ENCODE assay signal across 2 cellular contexts in the genomic region with DNA sequence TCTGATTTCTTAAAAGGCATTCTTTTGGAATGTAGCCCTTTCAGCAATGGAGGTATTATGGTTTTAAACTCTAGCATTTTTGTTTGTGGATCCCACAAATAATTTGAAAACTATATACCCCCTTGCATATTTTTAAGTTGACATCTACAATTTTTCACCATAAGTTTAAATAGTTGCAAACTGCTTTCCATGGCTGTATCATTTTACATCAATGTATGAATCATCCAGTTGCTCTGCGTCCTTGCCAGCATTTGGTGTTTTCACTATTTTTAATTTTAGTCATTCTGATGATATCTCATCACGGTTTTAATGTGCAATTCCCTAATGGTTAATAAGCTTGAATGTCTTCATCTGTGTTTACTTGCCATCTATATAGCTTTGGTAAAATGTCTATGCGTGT.
TF ChIP-seq lines count a peak whose summit lies in the region.

No MANE protein-coding gene starts in this region.

TF ChIP-seq in HepG2, 621 proteins besides CTCF, POLR2A, EP300 and RAD21 (continued from another document):
- TF ChIP-seq ZNF7 (CRISPR knock-in tag; IDR thresholded peaks at IDR 0.05) = 0 out of 2 replicates have a peak, but pooled peaks have one; percentile 45

TF ChIP-seq in SK-N-SH, 30 proteins besides CTCF, POLR2A, EP300 and RAD21 (continued from another document):
- TF ChIP-seq SIN3A (IDR thresholded peaks at IDR 0.05; ENCODE audit: borderline replicate concordance, low read depth, low read length) (no peak), MXI1 (IDR thresholded peaks at IDR 0.05; ENCODE audit: low read depth, low read length) (no peak), EZH2phosphoT487 (IDR thresholded peaks at IDR 0.05; ENCODE audit: borderline replicate concordance, low read depth) (no peak), NFIC (IDR thresholded peaks at IDR 0.05; ENCODE audit: borderline replicate concordance) (peak; percentile 90), JUND (IDR thresholded peaks at IDR 0.05) (peak; percentile 96), FOSL2 (IDR thresholded peaks at IDR 0.05; ENCODE audit: borderline replicate concordance, low read depth) (peak; percentile 94), ELF1 (IDR thresholded peaks at IDR 0.05) (no peak), GATA2 (CRISPR knock-in tag; IDR thresholded peaks at IDR 0.05) (no peak), RFX5 (IDR thresholded peaks at IDR 0.05; ENCODE audit: low read length) (no peak), TAF1 (IDR thresholded peaks at IDR 0.05; ENCODE audit: borderline replicate concordance, low read depth, low read length) (no peak), FOXM1 (IDR thresholded peaks at IDR 0.05; ENCODE audit: low read depth) (0 out of 2 replicates have a peak, but pooled peaks have one; percentile 57), TCF12 (IDR thresholded peaks at IDR 0.05) (peak; percentile 87), FOXJ3 (CRISPR knock-in tag; IDR thresholded peaks at IDR 0.05) (no peak), YY1 (IDR thresholded peaks at IDR 0.05; ENCODE audit: low read depth) (no peak), RCOR1 (IDR thresholded peaks at IDR 0.05; ENCODE audit: low read length) (no peak), SMC3 (IDR thresholded peaks at IDR 0.05; ENCODE audit: low read depth, low read length) (no peak), RXRA (IDR thresholded peaks at IDR 0.05; ENCODE audit: borderline replicate concordance, low read depth) (peak; percentile 60; the same call in 1 of the 2 replicates), TEAD4 (IDR thresholded peaks at IDR 0.05; ENCODE audit: borderline replicate concordance, insufficient read depth) (peak; percentile 79), MEF2A (IDR thresholded peaks at IDR 0.05; ENCODE audit: borderline replicate concordance, low read depth) (peak; percentile 72; the same call in 1 of the 2 replicates), CHD2 (IDR thresholded peaks at IDR 0.05; ENCODE audit: low read length, partially characterized antibody) (no peak), GABPA (IDR thresholded peaks at IDR 0.05; ENCODE audit: low read depth) (no peak), NRF1 (IDR thresholded peaks at IDR 0.05; ENCODE audit: low read depth, low read length) (no peak)
- TF ChIP-seq, protein P1, sequence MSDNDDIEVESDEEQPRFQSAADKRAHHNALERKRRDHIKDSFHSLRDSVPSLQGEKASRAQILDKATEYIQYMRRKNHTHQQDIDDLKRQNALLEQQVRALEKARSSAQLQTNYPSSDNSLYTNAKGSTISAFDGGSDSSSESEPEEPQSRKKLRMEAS (IDR thresholded peaks at IDR 0.05; ENCODE audit: low read depth) = no peak
- TF ChIP-seq, protein P2, sequence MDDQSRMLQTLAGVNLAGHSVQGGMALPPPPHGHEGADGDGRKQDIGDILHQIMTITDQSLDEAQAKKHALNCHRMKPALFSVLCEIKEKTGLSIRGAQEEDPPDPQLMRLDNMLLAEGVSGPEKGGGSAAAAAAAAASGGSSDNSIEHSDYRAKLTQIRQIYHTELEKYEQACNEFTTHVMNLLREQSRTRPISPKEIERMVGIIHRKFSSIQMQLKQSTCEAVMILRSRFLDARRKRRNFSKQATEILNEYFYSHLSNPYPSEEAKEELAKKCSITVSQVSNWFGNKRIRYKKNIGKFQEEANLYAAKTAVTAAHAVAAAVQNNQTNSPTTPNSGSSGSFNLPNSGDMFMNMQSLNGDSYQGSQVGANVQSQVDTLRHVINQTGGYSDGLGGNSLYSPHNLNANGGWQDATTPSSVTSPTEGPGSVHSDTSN (IDR thresholded peaks at IDR 0.05) = peak; percentile 90
- TF ChIP-seq, protein P3, sequence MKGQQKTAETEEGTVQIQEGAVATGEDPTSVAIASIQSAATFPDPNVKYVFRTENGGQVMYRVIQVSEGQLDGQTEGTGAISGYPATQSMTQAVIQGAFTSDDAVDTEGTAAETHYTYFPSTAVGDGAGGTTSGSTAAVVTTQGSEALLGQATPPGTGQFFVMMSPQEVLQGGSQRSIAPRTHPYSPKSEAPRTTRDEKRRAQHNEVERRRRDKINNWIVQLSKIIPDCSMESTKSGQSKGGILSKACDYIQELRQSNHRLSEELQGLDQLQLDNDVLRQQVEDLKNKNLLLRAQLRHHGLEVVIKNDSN (IDR thresholded peaks at IDR 0.05; ENCODE audit: borderline replicate concordance, low read depth) = no peak
- TF ChIP-seq, protein P4, sequence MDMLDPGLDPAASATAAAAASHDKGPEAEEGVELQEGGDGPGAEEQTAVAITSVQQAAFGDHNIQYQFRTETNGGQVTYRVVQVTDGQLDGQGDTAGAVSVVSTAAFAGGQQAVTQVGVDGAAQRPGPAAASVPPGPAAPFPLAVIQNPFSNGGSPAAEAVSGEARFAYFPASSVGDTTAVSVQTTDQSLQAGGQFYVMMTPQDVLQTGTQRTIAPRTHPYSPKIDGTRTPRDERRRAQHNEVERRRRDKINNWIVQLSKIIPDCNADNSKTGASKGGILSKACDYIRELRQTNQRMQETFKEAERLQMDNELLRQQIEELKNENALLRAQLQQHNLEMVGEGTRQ (IDR thresholded peaks at IDR 0.05; ENCODE audit: borderline replicate concordance, low read depth, low read length) = no peak
- TF ChIP-seq, protein P5, sequence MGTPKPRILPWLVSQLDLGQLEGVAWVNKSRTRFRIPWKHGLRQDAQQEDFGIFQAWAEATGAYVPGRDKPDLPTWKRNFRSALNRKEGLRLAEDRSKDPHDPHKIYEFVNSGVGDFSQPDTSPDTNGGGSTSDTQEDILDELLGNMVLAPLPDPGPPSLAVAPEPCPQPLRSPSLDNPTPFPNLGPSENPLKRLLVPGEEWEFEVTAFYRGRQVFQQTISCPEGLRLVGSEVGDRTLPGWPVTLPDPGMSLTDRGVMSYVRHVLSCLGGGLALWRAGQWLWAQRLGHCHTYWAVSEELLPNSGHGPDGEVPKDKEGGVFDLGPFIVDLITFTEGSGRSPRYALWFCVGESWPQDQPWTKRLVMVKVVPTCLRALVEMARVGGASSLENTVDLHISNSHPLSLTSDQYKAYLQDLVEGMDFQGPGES (IDR thresholded peaks at IDR 0.05; ENCODE audit: low read depth, low read length) = no peak
- TF ChIP-seq, protein P6, sequence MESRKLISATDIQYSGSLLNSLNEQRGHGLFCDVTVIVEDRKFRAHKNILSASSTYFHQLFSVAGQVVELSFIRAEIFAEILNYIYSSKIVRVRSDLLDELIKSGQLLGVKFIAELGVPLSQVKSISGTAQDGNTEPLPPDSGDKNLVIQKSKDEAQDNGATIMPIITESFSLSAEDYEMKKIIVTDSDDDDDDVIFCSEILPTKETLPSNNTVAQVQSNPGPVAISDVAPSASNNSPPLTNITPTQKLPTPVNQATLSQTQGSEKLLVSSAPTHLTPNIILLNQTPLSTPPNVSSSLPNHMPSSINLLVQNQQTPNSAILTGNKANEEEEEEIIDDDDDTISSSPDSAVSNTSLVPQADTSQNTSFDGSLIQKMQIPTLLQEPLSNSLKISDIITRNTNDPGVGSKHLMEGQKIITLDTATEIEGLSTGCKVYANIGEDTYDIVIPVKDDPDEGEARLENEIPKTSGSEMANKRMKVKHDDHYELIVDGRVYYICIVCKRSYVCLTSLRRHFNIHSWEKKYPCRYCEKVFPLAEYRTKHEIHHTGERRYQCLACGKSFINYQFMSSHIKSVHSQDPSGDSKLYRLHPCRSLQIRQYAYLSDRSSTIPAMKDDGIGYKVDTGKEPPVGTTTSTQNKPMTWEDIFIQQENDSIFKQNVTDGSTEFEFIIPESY (IDR thresholded peaks at IDR 0.05; ENCODE audit: borderline replicate concordance, low read depth) = 0 out of 2 replicates have a peak, but pooled peaks have one; percentile 47
- TF ChIP-seq, protein P7, sequence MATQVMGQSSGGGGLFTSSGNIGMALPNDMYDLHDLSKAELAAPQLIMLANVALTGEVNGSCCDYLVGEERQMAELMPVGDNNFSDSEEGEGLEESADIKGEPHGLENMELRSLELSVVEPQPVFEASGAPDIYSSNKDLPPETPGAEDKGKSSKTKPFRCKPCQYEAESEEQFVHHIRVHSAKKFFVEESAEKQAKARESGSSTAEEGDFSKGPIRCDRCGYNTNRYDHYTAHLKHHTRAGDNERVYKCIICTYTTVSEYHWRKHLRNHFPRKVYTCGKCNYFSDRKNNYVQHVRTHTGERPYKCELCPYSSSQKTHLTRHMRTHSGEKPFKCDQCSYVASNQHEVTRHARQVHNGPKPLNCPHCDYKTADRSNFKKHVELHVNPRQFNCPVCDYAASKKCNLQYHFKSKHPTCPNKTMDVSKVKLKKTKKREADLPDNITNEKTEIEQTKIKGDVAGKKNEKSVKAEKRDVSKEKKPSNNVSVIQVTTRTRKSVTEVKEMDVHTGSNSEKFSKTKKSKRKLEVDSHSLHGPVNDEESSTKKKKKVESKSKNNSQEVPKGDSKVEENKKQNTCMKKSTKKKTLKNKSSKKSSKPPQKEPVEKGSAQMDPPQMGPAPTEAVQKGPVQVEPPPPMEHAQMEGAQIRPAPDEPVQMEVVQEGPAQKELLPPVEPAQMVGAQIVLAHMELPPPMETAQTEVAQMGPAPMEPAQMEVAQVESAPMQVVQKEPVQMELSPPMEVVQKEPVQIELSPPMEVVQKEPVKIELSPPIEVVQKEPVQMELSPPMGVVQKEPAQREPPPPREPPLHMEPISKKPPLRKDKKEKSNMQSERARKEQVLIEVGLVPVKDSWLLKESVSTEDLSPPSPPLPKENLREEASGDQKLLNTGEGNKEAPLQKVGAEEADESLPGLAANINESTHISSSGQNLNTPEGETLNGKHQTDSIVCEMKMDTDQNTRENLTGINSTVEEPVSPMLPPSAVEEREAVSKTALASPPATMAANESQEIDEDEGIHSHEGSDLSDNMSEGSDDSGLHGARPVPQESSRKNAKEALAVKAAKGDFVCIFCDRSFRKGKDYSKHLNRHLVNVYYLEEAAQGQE (IDR thresholded peaks at IDR 0.05; ENCODE audit: low read depth, low read length) = no peak
